In genomic region chr6:44655368-44656342, GRCh38 we compare ENCODE assay signal across 8 cellular contexts.
DNase-seq lines count a peak whose midpoint lies in the region; ATAC-seq lines count a peak whose summit lies in the region.

No MANE protein-coding gene starts in this region.

- peak; percentile 67 for ATAC-seq in HG02885 (IDR thresholded peaks at IDR 0.05; ENCODE audit: poor library complexity, unreplicated experiment)
- ATAC-seq in activated CD8-positive, alpha-beta T cell treated with anti-CD3 and anti-CD28 coated beads, Interleukin-2, amount 10 ng/mL, durations not matched to agents 7 days and 5 days: peak; percentile 81

- no peaks in the 10 kb centered on the region for H3K27me3 ChIP-seq in mesenchymal stem cell (ENCODE audit: control insufficient read depth in 1 of 2, insufficient read depth in 1 of 2, low read length in 2 of 2)

- DNase-seq in DMS53 (lab: John Stamatoyannopoulos, UW) (peak; percentile 72), NOMO-1 treated with DMSO at 0.1 percent for 48 hours (lab: John Stamatoyannopoulos, UW; ENCODE audit: unreplicated experiment) (peak; percentile 88), mesenchymal stem cell (peak; percentile 89), DMS153 (lab: John Stamatoyannopoulos, UW) (no peak)
- DNase-seq in activated CD8-positive, alpha-beta T cell treated with anti-CD3 and anti-CD28 coated beads, Interleukin-2, amount 10 ng/mL, durations not matched to agents 7 days and 5 days: peak; percentile 82
- peak; percentile 66 for DNase-seq in effector CD8-positive, alpha-beta T cell (lab: John Stamatoyannopoulos, UW)
- DNase-seq in stimulated activated CD8-positive, alpha-beta memory T cell treated with anti-CD3 and anti-CD28 coated beads, Interleukin-15, amount 100 ng/mL, for 1 hour (ENCODE audit: low read depth): peak; percentile 68

- no peak overlapping the region for H4K8ac ChIP-seq in mesenchymal stem cell (ENCODE audit: low read length)

- H3K36me3 Mint-ChIP-seq in activated CD8-positive, alpha-beta T cell treated with anti-CD3 and anti-CD28 coated beads, Interleukin-2, amount 10 ng/mL, durations not matched to agents 7 days and 5 days (ENCODE audit: low read depth): no peaks in the 10 kb centered on the region

- peaks cover 7% of the 10 kb centered on the region for H3K4me1 Mint-ChIP-seq in activated CD8-positive, alpha-beta T cell treated with anti-CD3 and anti-CD28 coated beads, Interleukin-2, amount 10 ng/mL, durations not matched to agents 7 days and 5 days (ENCODE audit: low read depth)

- H3K4me2 ChIP-seq in mesenchymal stem cell (ENCODE audit: low read length, poor library complexity, severe bottlenecking): no peak overlapping the region

- H3K27ac ChIP-seq in mesenchymal stem cell (ENCODE audit: low read length, poor library complexity, severe bottlenecking): no peak overlapping the region

- no peak overlapping the region for H4K91ac ChIP-seq in mesenchymal stem cell (ENCODE audit: low read length)

- no peaks in the 10 kb centered on the region for H3K9me3 ChIP-seq in mesenchymal stem cell (ENCODE audit: control insufficient read depth, low read length)

- no peak overlapping the region for H2AFZ ChIP-seq in mesenchymal stem cell (ENCODE audit: low read depth, low read length)

- no peaks in the 10 kb centered on the region for H3K36me3 ChIP-seq in mesenchymal stem cell (ENCODE audit: control insufficient read depth in 1 of 2, insufficient read depth in 2 of 2, low read depth in 1 of 2, low read length in 2 of 2)

- peak overlapping the region; percentile 48 for H3K4me3 Mint-ChIP-seq in activated CD8-positive, alpha-beta T cell treated with anti-CD3 and anti-CD28 coated beads, Interleukin-2, amount 10 ng/mL, durations not matched to agents 7 days and 5 days

- H2BK15ac ChIP-seq in mesenchymal stem cell (ENCODE audit: low read depth, poor library complexity, severe bottlenecking): no peak overlapping the region

- POLR2A ChIA-PET in activated CD8-positive, alpha-beta T cell treated with anti-CD3 and anti-CD28 coated beads, Interleukin-2, amount 10 ng/mL, durations not matched to agents 7 days and 5 days (lab: Charles Lee): interaction anchor here (1.4 kb wide), 1 partner anchor 723 kb away, joined by 6 read pairs; the partner anchor contains the start of gene SUPT3H

- peaks cover 7% of the 10 kb centered on the region for H3K27me3 Mint-ChIP-seq in activated CD8-positive, alpha-beta T cell treated with anti-CD3 and anti-CD28 coated beads, Interleukin-2, amount 10 ng/mL, durations not matched to agents 7 days and 5 days (ENCODE audit: low read depth)

- peaks cover 37% of the 10 kb centered on the region for H3K4me1 ChIP-seq in mesenchymal stem cell (ENCODE audit: control insufficient read depth, insufficient read depth, low read depth, low read length)

- no peak overlapping the region for H3K4me3 ChIP-seq in mesenchymal stem cell (ENCODE audit: insufficient read depth in 1 of 2, low read depth in 1 of 2, low read length in 2 of 2)

- peak overlapping the region in 1 of 2 experiments; percentile 27 for H2BK12ac ChIP-seq in mesenchymal stem cell (ENCODE audit: low read length in 2 of 2)

- H3K18ac ChIP-seq in mesenchymal stem cell (ENCODE audit: low read depth in 1 of 2, low read length in 2 of 2): peak overlapping the region in 1 of 2 experiments; percentile 22

- H3K4ac ChIP-seq in mesenchymal stem cell (ENCODE audit: low read depth in 1 of 2, low read length in 2 of 2): no peak overlapping the region

- peak overlapping the region; percentile 69 for H3K27ac Mint-ChIP-seq in activated CD8-positive, alpha-beta T cell treated with anti-CD3 and anti-CD28 coated beads, Interleukin-2, amount 10 ng/mL, durations not matched to agents 7 days and 5 days

- no peak overlapping the region for H3K14ac ChIP-seq in mesenchymal stem cell (ENCODE audit: low read length in 2 of 2)

- no peak overlapping the region for H2BK120ac ChIP-seq in mesenchymal stem cell (ENCODE audit: low read depth, low read length)

- H2BK5ac ChIP-seq in mesenchymal stem cell (ENCODE audit: low read depth, low read length, poor library complexity, severe bottlenecking): peak overlapping the region; percentile 53

- no peaks in the 10 kb centered on the region for H3K79me1 ChIP-seq in mesenchymal stem cell (replicated peaks; ENCODE audit: low read length, poor library complexity, severe bottlenecking)

- H3K9me3 Mint-ChIP-seq in activated CD8-positive, alpha-beta T cell treated with anti-CD3 and anti-CD28 coated beads, Interleukin-2, amount 10 ng/mL, durations not matched to agents 7 days and 5 days (ENCODE audit: insufficient read depth): no peaks in the 10 kb centered on the region

- peak overlapping the region; percentile 91 for H2AK5ac ChIP-seq in mesenchymal stem cell (ENCODE audit: low read length, severe bottlenecking)

- H3K23ac ChIP-seq in mesenchymal stem cell (ENCODE audit: low read length in 2 of 2): no peak overlapping the region

- 34% methylated on average over 26 of the region's 26 CpGs for WGBS in mesenchymal stem cell

- CTCF ChIA-PET in activated CD8-positive, alpha-beta T cell treated with anti-CD3 and anti-CD28 coated beads, Interleukin-2, amount 10 ng/mL, durations not matched to agents 7 days and 5 days (lab: Charles Lee): interaction anchor here (0.7 to 3.5 kb wide), 49 partner anchors 9 to 1615 kb away, joined by 3 to 24 read pairs (median 4); partner anchors contain the start of gene SUPT3H

- H3K9ac ChIP-seq in mesenchymal stem cell (ENCODE audit: low read length): peak overlapping the region; percentile 65
